Comparison of ENCODE assay signal across 15 cellular contexts in the genomic region with DNA sequence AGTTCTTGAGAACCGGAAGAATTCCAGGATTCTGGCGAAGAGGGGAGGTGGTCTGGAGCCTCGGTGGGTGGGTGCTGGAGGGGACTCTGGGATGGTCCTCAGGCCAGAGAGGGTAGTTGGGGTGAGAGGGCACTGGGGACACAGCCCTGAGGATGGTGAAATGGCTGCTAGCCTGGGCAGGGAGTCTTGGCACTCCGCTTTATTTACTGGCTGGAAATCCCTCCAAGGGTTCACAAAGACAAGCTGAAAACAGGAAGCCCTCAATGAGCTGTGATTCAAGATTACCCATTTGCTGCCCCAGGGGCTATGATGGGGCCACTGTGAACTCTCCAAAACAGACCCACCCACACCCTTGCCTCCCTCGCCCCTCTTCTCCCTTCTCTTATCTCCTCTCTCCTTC.
A peak's percentile ranks its signal among the peaks of the same experiment; 100 is the strongest.
DNase-seq lines count a peak whose midpoint lies in the region; ATAC-seq, FAIRE-seq and TF ChIP-seq lines count a peak whose summit lies in the region.
"Had no signal": no experiment of that assay in that cellular context is flagged by ENCODE, and none has a peak within 500 bp of the region (broad histone marks: within the 10 kb centered on the region; RNA-seq: fewer than 3 reads in every experiment).

No MANE protein-coding gene starts in this region.

- POLR2A ChIA-PET in HepG2 (lab: Yijun Ruan, JAX) = interaction anchor here (0.7 to 1.2 kb wide), 5 partner anchors 12 to 37 kb away, joined by 3 to 11 read pairs (median 3); no protein-coding TSS in a partner anchor

- CTCF ChIA-PET in HepG2 (lab: Yijun Ruan, JAX; ENCODE audit: low intra/inter-chr PET ratio, low total read pairs) = no interaction called here

- H3K27me3 ChIP-seq in MG63 = no peaks in the 10 kb centered on the region
- no peaks in the 10 kb centered on the region for H3K27me3 ChIP-seq in HepG2 (ENCODE audit: control insufficient read depth in 1 of 2, insufficient read depth in 2 of 2, low read length in 2 of 2)
- H3K27me3 ChIP-seq in tibial artery = peaks cover 0 to 2% of the 10 kb centered on the region in 2 donors

- no peak for TF ChIP-seq POLR2A in HepG2 (IDR thresholded peaks at IDR 0.05; ENCODE audit: insufficient read depth in 1 of 2, low read depth in 2 of 2, low read length in 2 of 2)

- H3K4me2 ChIP-seq in HepG2 (ENCODE audit: low read depth, low read length) = no peak overlapping the region

- FAIRE-seq in HepG2 (lab: Jason Lieb, UNC) = no peak

- H3K9ac ChIP-seq in HepG2 (ENCODE audit: insufficient read depth, low read depth, low read length) = no peak overlapping the region

- H3K4me1 ChIP-seq in HepG2 (ENCODE audit: insufficient read depth, low read length) (peaks cover 18% of the 10 kb centered on the region), tibial artery (peaks cover 0 to 4% (median 0%) of the 10 kb centered on the region in 4 donors)

- TF ChIP-seq EP300 in HepG2 (IDR thresholded peaks at IDR 0.05; ENCODE audit: low read depth in 2 of 2, low read length in 2 of 2) (no peak), HepG2 (CRISPR knock-in tag; IDR thresholded peaks at IDR 0.05; ENCODE audit: borderline replicate concordance) (no peak)

- TF ChIP-seq RAD21 in HepG2 (CRISPR knock-in tag; IDR thresholded peaks at IDR 0.05) = no peak

- no peaks in the 10 kb centered on the region for H3K9me3 ChIP-seq in MG63
- H3K9me3 ChIP-seq in HepG2 (ENCODE audit: low read length) = no peaks in the 10 kb centered on the region
- H3K9me3 ChIP-seq in tibial artery = no peaks in the 10 kb centered on the region

- no peak overlapping the region for H3K27ac ChIP-seq in HepG2 (ENCODE audit: extremely low read length, insufficient read depth, low read length)
- H3K27ac ChIP-seq in tibial artery = peak overlapping the region; percentile 2 to 6

- TF ChIP-seq CTCF in epithelial cell of esophagus (IDR thresholded peaks at IDR 0.05; ENCODE audit: insufficient read depth, low read depth, low read length, missing control alignments) (no peak), HepG2 (CRISPR knock-in tag; IDR thresholded peaks at IDR 0.05) (no peak), tibial artery (IDR thresholded peaks at IDR 0.05) (no peak)

- DNase-seq in MG63 = peak; percentile 48
- peak; percentile 53 for DNase-seq in epithelial cell of esophagus (ENCODE audit: low read depth)
- no peak for DNase-seq in HepG2 (ENCODE audit: low spot score)
- DNase-seq in tibial artery = peak in 1 of 2 donors; percentile 70
- DNase-seq in islet precursor cell = no peak
- DNase-seq in activated naive CD4-positive, alpha-beta T cell treated with Interleukin-2 at 50 U/mL for 16 hours = no peak
- no peak for DNase-seq in ureter (ENCODE audit: low spot score)
- DNase-seq in DMS79 (lab: John Stamatoyannopoulos, UW) = no peak
- DNase-seq: activated CD4-positive, alpha-beta T cell treated with anti-CD3 and anti-CD28 coated beads, Interleukin-2, amount 50 U/mL, for 1 hour; activated naive CD4-positive, alpha-beta T cell treated with anti-CD3 and anti-CD28 coated beads for 36 hours; CD8-positive, alpha-beta memory T cell; NCI-H1694 treated with DMSO at 0.1 percent for 48 hours; SIG-M5; stimulated activated naive CD8-positive, alpha-beta T cell treated with anti-CD3 and anti-CD28 coated beads, Interleukin-15, Interleukin-2, amounts not matched to agents 100 U/mL and 50 U/mL, for 24 hours; T-helper 17 cell had no signal

- no peak overlapping the region for H2AFZ ChIP-seq in HepG2 (ENCODE audit: low read length)

- WGBS in HepG2 (ENCODE audit: low lambda C conversion rate) = 89% methylated on average over 5 of the region's 5 CpGs

- H3K36me3 ChIP-seq in MG63 = no peaks in the 10 kb centered on the region
- H3K36me3 ChIP-seq in HepG2 (replicated peaks in 1 of 2; ENCODE audit: control insufficient read depth in 1 of 2, insufficient read depth in 2 of 2, low read length in 2 of 2) = no peaks in the 10 kb centered on the region
- no peaks in the 10 kb centered on the region for H3K36me3 ChIP-seq in tibial artery

- no peaks in the 10 kb centered on the region for H4K20me1 ChIP-seq in HepG2 (ENCODE audit: insufficient read depth, low read length)

- H3K4me3 ChIP-seq in MG63 (no peak overlapping the region), epithelial cell of esophagus (ENCODE audit: low read length) (no peak overlapping the region), HepG2 (replicated peaks in 1 of 3; ENCODE audit: insufficient read depth in 1 of 3, low read depth in 2 of 3, low read length in 3 of 3) (no peak overlapping the region), tibial artery (no peak overlapping the region)

- BruUV-seq in HepG2 (replicated peaks; lab: Mats Ljungman, UMichigan) = no TSS peak

- intact Hi-C loops in HepG2 (cut with micrococcal nuclease; ENCODE audit: unreplicated experiment) (no loop called here), tibial artery (cut with DNase I; ENCODE audit: low total_unique reads) (no loop called here)

- no peak for ATAC-seq in HepG2
- ATAC-seq: stimulated activated naive CD8-positive, alpha-beta T cell treated with anti-CD3 and anti-CD28 coated beads, Interleukin-15, Interleukin-2, amounts not matched to agents 100 U/mL and 50 U/mL, for 24 hours; T-helper 17 cell had no signal

- in situ Hi-C loops in HepG2 (cut with HindIII; ENCODE audit: extremely low pct_ligation_motif_present, low pct_unique_long_range_greater_than_20kb) = loop anchor here (25.0 kb wide), 1 partner anchor 666 kb away; no protein-coding TSS in a partner anchor

- H3K79me2 ChIP-seq in HepG2 (ENCODE audit: insufficient read depth, low read length) = no peaks in the 10 kb centered on the region

TF ChIP-seq in HepG2, 621 proteins besides CTCF, POLR2A, EP300 and RAD21:
- TF ChIP-seq CBFB (CRISPR knock-in tag; IDR thresholded peaks at IDR 0.05) (no peak), ZNF121 (CRISPR knock-in tag; IDR thresholded peaks at IDR 0.05) (no peak), ZNF124 (CRISPR knock-in tag; IDR thresholded peaks at IDR 0.05) (no peak), HNF1B (CRISPR knock-in tag; IDR thresholded peaks at IDR 0.05) (0 out of 2 replicates have a peak, but pooled peaks have one; percentile 10), MAFG (CRISPR knock-in tag; IDR thresholded peaks at IDR 0.05) (no peak), ATAD3A (CRISPR knock-in tag; IDR thresholded peaks at IDR 0.05) (no peak)
- TF ChIP-seq, protein P1, sequence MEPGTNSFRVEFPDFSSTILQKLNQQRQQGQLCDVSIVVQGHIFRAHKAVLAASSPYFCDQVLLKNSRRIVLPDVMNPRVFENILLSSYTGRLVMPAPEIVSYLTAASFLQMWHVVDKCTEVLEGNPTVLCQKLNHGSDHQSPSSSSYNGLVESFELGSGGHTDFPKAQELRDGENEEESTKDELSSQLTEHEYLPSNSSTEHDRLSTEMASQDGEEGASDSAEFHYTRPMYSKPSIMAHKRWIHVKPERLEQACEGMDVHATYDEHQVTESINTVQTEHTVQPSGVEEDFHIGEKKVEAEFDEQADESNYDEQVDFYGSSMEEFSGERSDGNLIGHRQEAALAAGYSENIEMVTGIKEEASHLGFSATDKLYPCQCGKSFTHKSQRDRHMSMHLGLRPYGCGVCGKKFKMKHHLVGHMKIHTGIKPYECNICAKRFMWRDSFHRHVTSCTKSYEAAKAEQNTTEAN (CRISPR knock-in tag; conservative IDR thresholded peaks at IDR 0.05) = no peak

Comparison
In these comparisons a context has a peak if more than half of its experiments do, and no peak if none do; other contexts are left out.
1. DNase-seq: peak in MG63 (single experiment) and epithelial cell of esophagus (single experiment); none in HepG2 (single experiment), islet precursor cell (single experiment), activated naive CD4-positive, alpha-beta T cell treated with Interleukin-2 at 50 U/mL for 16 hours (single experiment), ureter (single experiment) and DMS79 (single experiment).